ENCODE assay signal across 34 cellular contexts in genomic region chr1:57234459-57234858, GRCh38.
DNase-seq lines count a peak whose midpoint lies in the region; ATAC-seq, FAIRE-seq and TF ChIP-seq lines count a peak whose summit lies in the region.
"Had no signal": no experiment of that assay in that cellular context is flagged by ENCODE, and none has a peak within 500 bp of the region (broad histone marks: within the 10 kb centered on the region; RNA-seq: fewer than 3 reads in every experiment).

No MANE protein-coding gene starts in this region.

- H3K9ac ChIP-seq in liver (ENCODE audit: low read depth in 1 of 2, low read length in 2 of 2) (no peak overlapping the region), HepG2 (ENCODE audit: insufficient read depth, low read depth, low read length) (no peak overlapping the region), SK-N-SH (no peak overlapping the region)
- H3K9ac ChIP-seq: BLaER1; BLaER1 treated with 17β-estradiol and CSF1 and Interleukin-3, amounts not matched to agents 10 nM and 100 nM had no signal

- H3K4me1 ChIP-seq in liver (ENCODE audit: control insufficient read depth in 4 of 4, insufficient read depth in 4 of 4, low read length in 3 of 4): peaks cover 11 to 39% (median 25%) of the 10 kb centered on the region in 4 donors
- H3K4me1 ChIP-seq in HepG2 (ENCODE audit: insufficient read depth, low read length): peaks cover 35% of the 10 kb centered on the region
- peaks cover 0 to 37% (median 14%) of the 10 kb centered on the region in 4 donors for H3K4me1 ChIP-seq in right lobe of liver
- H3K4me1 ChIP-seq in small intestine (ENCODE audit: control insufficient read depth in 2 of 2, insufficient read depth in 1 of 2, low read depth in 1 of 2, low read length in 1 of 2): peaks cover 4 to 9% of the 10 kb centered on the region in 2 donors
- no peaks in the 10 kb centered on the region for H3K4me1 ChIP-seq in SK-N-SH (ENCODE audit: control insufficient read depth in 1 of 2, insufficient read depth in 2 of 2, low read depth in 1 of 2, low read length in 1 of 2)
- H3K4me1 ChIP-seq: A549, BE2C had no signal

- intact Hi-C loops in HepG2 (cut with micrococcal nuclease; ENCODE audit: unreplicated experiment) (no loop called here), right lobe of liver (cut with DNase I) (no loop called here)

- ATAC-seq in HepG2: no peak
- ATAC-seq in left lobe of liver: peak; percentile 3
- peak in 1 of 4 donors; percentile 6 for ATAC-seq in right lobe of liver
- ATAC-seq: A549; CD8-positive, alpha-beta T cell had no signal

- POLR2A ChIA-PET in HepG2 (lab: Yijun Ruan, JAX) (no interaction called here), SK-N-SH (lab: Yijun Ruan, JAX) (no interaction called here)

- CTCF ChIA-PET in HepG2 (lab: Yijun Ruan, JAX; ENCODE audit: low intra/inter-chr PET ratio, low total read pairs) (no interaction called here), SK-N-SH (lab: Yijun Ruan, JAX) (no interaction called here)

- H3K36me3 ChIP-seq in liver (ENCODE audit: control insufficient read depth in 4 of 4, insufficient read depth in 3 of 4, low read depth in 1 of 4, low read length in 3 of 4) (no peaks in the 10 kb centered on the region), HepG2 (replicated peaks in 1 of 2; ENCODE audit: control insufficient read depth in 1 of 2, insufficient read depth in 2 of 2, low read length in 2 of 2) (no peaks in the 10 kb centered on the region), right lobe of liver (no peaks in the 10 kb centered on the region), small intestine (ENCODE audit: control insufficient read depth in 2 of 2, insufficient read depth in 2 of 2, low read length in 2 of 2) (no peaks in the 10 kb centered on the region), SK-N-SH (replicated peaks in 1 of 2; ENCODE audit: control insufficient read depth in 1 of 2, insufficient read depth in 2 of 2, low read length in 1 of 2) (no peaks in the 10 kb centered on the region)
- H3K36me3 ChIP-seq: BE2C, BLaER1 had no signal

- no peaks in the 10 kb centered on the region for H3K9me2 ChIP-seq in SK-N-SH

- no peaks in the 10 kb centered on the region for H4K20me1 ChIP-seq in HepG2 (ENCODE audit: insufficient read depth, low read length)
- no peaks in the 10 kb centered on the region for H4K20me1 ChIP-seq in SK-N-SH (ENCODE audit: insufficient read depth)
- H4K20me1 ChIP-seq: BLaER1 treated with 17β-estradiol and CSF1 and Interleukin-3, amounts not matched to agents 10 nM and 100 nM had no signal

- no peaks in the 10 kb centered on the region for H3F3A ChIP-seq in SK-N-SH (replicated peaks; ENCODE audit: insufficient read depth)

- no TSS peak for BruUV-seq in HepG2 (replicated peaks; lab: Mats Ljungman, UMichigan)

- no peak for TF ChIP-seq EP300 in HepG2 (IDR thresholded peaks at IDR 0.05; ENCODE audit: low read depth in 2 of 2, low read length in 2 of 2)
- no peak for TF ChIP-seq EP300 in HepG2 (CRISPR knock-in tag; IDR thresholded peaks at IDR 0.05; ENCODE audit: borderline replicate concordance)
- TF ChIP-seq EP300 in SK-N-SH (IDR thresholded peaks at IDR 0.05; ENCODE audit: borderline replicate concordance in 1 of 2, low read depth in 1 of 2, low read length in 1 of 2): no peak

- H3K79me2 ChIP-seq in HepG2 (ENCODE audit: insufficient read depth, low read length) (no peaks in the 10 kb centered on the region), SK-N-SH (ENCODE audit: insufficient read depth) (no peaks in the 10 kb centered on the region)

- DNase-seq in HepG2 (ENCODE audit: low spot score): no peak
- no peak for DNase-seq in left lobe of liver (ENCODE audit: low spot score)
- no peak for DNase-seq in right lobe of liver
- peak; percentile 13 for DNase-seq in small intestine
- DNase-seq in SK-N-SH: no peak
- no peak for DNase-seq in GM19239 (ENCODE audit: insufficient read length, low spot score)
- no peak for DNase-seq in inferior parietal cortex (ENCODE audit: extremely low spot score)
- DNase-seq: 8988T; ACHN; AML-193; BE2C; C1 segment of cervical spinal cord; Caco-2; Calu3; CD4-positive, alpha-beta memory T cell; CD4-positive, alpha-beta T cell; CD8-positive, alpha-beta memory T cell; CD8-positive, alpha-beta T cell; COR-L47; DMS 273 treated with DMSO at 0.1 percent for 48 hours; DMS153; DMS53; DMS79; DMS79 treated with DMSO at 0.1 percent for 48 hours; DND-41; EL had no signal

- H3K9me3 ChIP-seq in liver (ENCODE audit: control insufficient read depth in 4 of 4, low read length in 3 of 4) (no peaks in the 10 kb centered on the region), HepG2 (ENCODE audit: low read length) (no peaks in the 10 kb centered on the region), right lobe of liver (no peaks in the 10 kb centered on the region), small intestine (ENCODE audit: control insufficient read depth, low read depth) (no peaks in the 10 kb centered on the region), SK-N-SH (no peaks in the 10 kb centered on the region)
- H3K9me3 ChIP-seq: A549; BE2C; BLaER1; BLaER1 treated with 17β-estradiol and CSF1 and Interleukin-3, amounts not matched to agents 10 nM and 100 nM; Caco-2 had no signal

- H3K4me2 ChIP-seq in HepG2 (ENCODE audit: low read depth, low read length): no peak overlapping the region
- no peak overlapping the region for H3K4me2 ChIP-seq in SK-N-SH
- H3K4me2 ChIP-seq: A549; BLaER1; BLaER1 treated with 17β-estradiol and CSF1 and Interleukin-3, amounts not matched to agents 10 nM and 100 nM had no signal

- TF ChIP-seq RAD21 in liver (IDR thresholded peaks at IDR 0.05) (no peak), HepG2 (CRISPR knock-in tag; IDR thresholded peaks at IDR 0.05) (no peak), SK-N-SH (IDR thresholded peaks at IDR 0.05; ENCODE audit: low read length) (no peak)

- H2AFZ ChIP-seq in HepG2 (ENCODE audit: low read length) (no peak overlapping the region), SK-N-SH (ENCODE audit: low read depth) (no peak overlapping the region)

- TF ChIP-seq POLR2A in HepG2 (IDR thresholded peaks at IDR 0.05; ENCODE audit: insufficient read depth in 1 of 2, low read depth in 2 of 2, low read length in 2 of 2) (no peak), right lobe of liver (IDR thresholded peaks at IDR 0.05) (no peak)

- FAIRE-seq in HepG2 (lab: Jason Lieb, UNC) (no peak), small intestine (lab: Jason Lieb, UNC) (no peak), GM19239 (lab: Jason Lieb, UNC) (no peak)
- FAIRE-seq: A204.1, A549, D721Med had no signal

- no peak overlapping the region for H3K4me3 ChIP-seq in liver (ENCODE audit: low read depth in 1 of 3, low read length in 3 of 3)
- H3K4me3 ChIP-seq in HepG2 (replicated peaks in 1 of 3; ENCODE audit: insufficient read depth in 1 of 3, low read depth in 2 of 3, low read length in 3 of 3): no peak overlapping the region
- no peak overlapping the region for H3K4me3 ChIP-seq in right lobe of liver
- no peak overlapping the region for H3K4me3 ChIP-seq in small intestine (ENCODE audit: low read depth in 1 of 2, low read length in 2 of 2)
- H3K4me3 ChIP-seq in SK-N-SH (ENCODE audit: low read depth in 2 of 2, low read length in 1 of 2): no peak overlapping the region
- H3K4me3 ChIP-seq: A549; BLaER1; BLaER1 treated with 17β-estradiol and CSF1 and Interleukin-3, amounts not matched to agents 10 nM and 100 nM had no signal

- TF ChIP-seq CTCF in liver (IDR thresholded peaks at IDR 0.05; ENCODE audit: low read depth, low read length, missing input control): no peak
- no peak for TF ChIP-seq CTCF in HepG2 (CRISPR knock-in tag; IDR thresholded peaks at IDR 0.05)
- TF ChIP-seq CTCF in right lobe of liver (IDR thresholded peaks at IDR 0.05): no peak
- no peak for TF ChIP-seq CTCF in SK-N-SH (IDR thresholded peaks at IDR 0.05)

- H3K27ac ChIP-seq in liver (ENCODE audit: low read depth in 1 of 2, low read length in 2 of 2) (peak overlapping the region; percentile 54 to 66), HepG2 (ENCODE audit: extremely low read length, insufficient read depth, low read length) (no peak overlapping the region), right lobe of liver (peak overlapping the region in 2 of 3 donors; percentile 80 to 84), small intestine (ENCODE audit: low read depth in 1 of 2, low read length in 1 of 2) (no peak overlapping the region), SK-N-SH (ENCODE audit: low read depth in 2 of 2, low read length in 1 of 2) (no peak overlapping the region)
- H3K27ac ChIP-seq: 22Rv1; A549; BLaER1; BLaER1 treated with 17β-estradiol and CSF1 and Interleukin-3, amounts not matched to agents 10 nM and 100 nM; C4-2B had no signal

- H3K27me3 ChIP-seq in liver (ENCODE audit: control insufficient read depth in 4 of 4, insufficient read depth in 4 of 4, low read length in 3 of 4) (no peaks in the 10 kb centered on the region), HepG2 (ENCODE audit: control insufficient read depth in 1 of 2, insufficient read depth in 2 of 2, low read length in 2 of 2) (no peaks in the 10 kb centered on the region), right lobe of liver (no peaks in the 10 kb centered on the region), small intestine (ENCODE audit: control insufficient read depth in 2 of 2, insufficient read depth in 2 of 2, low read length in 2 of 2) (no peaks in the 10 kb centered on the region), SK-N-SH (ENCODE audit: insufficient read depth) (no peaks in the 10 kb centered on the region)
- H3K27me3 ChIP-seq: BE2C; BLaER1; BLaER1 treated with 17β-estradiol and CSF1 and Interleukin-3, amounts not matched to agents 10 nM and 100 nM had no signal

- in situ Hi-C loops in HepG2 (cut with HindIII; ENCODE audit: extremely low pct_ligation_motif_present, low pct_unique_long_range_greater_than_20kb): no loop called here

TF ChIP-seq in liver, 16 proteins besides CTCF, POLR2A, EP300 and RAD21 (continues in another document):
- TF ChIP-seq HNF4G (IDR thresholded peaks at IDR 0.05) (peak; percentile 21), HNF4A (conservative IDR thresholded peaks at IDR 0.05) (peak; percentile 53 to 66)

TF ChIP-seq in HepG2, 621 proteins besides CTCF, POLR2A, EP300 and RAD21 (continues in another document):
- no peak for TF ChIP-seq TOPORS (CRISPR knock-in tag; IDR thresholded peaks at IDR 0.05)
- TF ChIP-seq NCOA2 (CRISPR knock-in tag; IDR thresholded peaks at IDR 0.05): no peak

TF ChIP-seq in SK-N-SH, 30 proteins besides CTCF, POLR2A, EP300 and RAD21 (continues in another document):
- no peak for TF ChIP-seq ZBTB33 (IDR thresholded peaks at IDR 0.05; ENCODE audit: borderline replicate concordance, low read depth)

Comparison
In these comparisons a context has a peak if more than half of its experiments do, and no peak if none do; other contexts are left out.
1. H3K27ac ChIP-seq: peak in liver (2 of 2) and right lobe of liver (2 of 3); none in HepG2 (single experiment), small intestine (0 of 2) and SK-N-SH (0 of 2).